1 cellular context compared by ENCODE assay signal in the genomic region with DNA sequence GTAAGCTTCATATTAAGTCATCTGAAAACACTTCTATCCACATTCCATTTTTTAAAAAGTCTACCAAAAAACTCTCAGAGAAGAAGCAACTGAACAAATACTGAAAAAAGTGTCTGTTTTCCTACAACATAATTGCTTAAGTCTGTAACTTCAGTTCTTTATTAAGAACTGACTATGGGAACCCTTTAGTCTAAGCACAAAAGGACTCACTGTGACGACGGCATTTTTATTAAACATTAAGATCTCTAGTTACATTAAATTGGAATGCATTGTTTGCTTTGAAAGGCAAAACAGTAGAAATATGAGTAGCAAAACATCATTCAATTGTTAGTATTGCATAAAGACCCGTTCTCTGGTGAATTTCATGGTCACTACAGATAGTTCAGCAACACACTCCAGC.
TF ChIP-seq lines count a peak whose summit lies in the region.

No MANE protein-coding gene starts in this region.

TF ChIP-seq in HCT116, 20 proteins besides CTCF, POLR2A, EP300 and RAD21:
- TF ChIP-seq JUND (IDR thresholded peaks at IDR 0.05) (no peak), MAX (IDR thresholded peaks at IDR 0.05) (no peak), ZNF274 (IDR thresholded peaks at IDR 0.05; ENCODE audit: low read depth, low read length) (no peak), CEBPB (IDR thresholded peaks at IDR 0.05; ENCODE audit: low read depth) (no peak), REST (IDR thresholded peaks at IDR 0.05; ENCODE audit: low read depth) (no peak), EZH2phosphoT487 (IDR thresholded peaks at IDR 0.05; ENCODE audit: borderline replicate concordance) (no peak), ZFX (IDR thresholded peaks at IDR 0.05) (no peak), ELF1 (IDR thresholded peaks at IDR 0.05; ENCODE audit: borderline replicate concordance, low read depth) (no peak), POLR2AphosphoS5 (IDR thresholded peaks at IDR 0.05; ENCODE audit: low read depth, low read length) (no peak), CBX3 (IDR thresholded peaks at IDR 0.05; ENCODE audit: low read depth) (no peak), ZBTB33 (IDR thresholded peaks at IDR 0.05; ENCODE audit: extremely low read depth, insufficient replicate concordance, low read length) (no peak), EGR1 (IDR thresholded peaks at IDR 0.05; ENCODE audit: low read depth) (no peak), SRF (IDR thresholded peaks at IDR 0.05; ENCODE audit: low read depth) (no peak), EZH2 (IDR thresholded peaks at IDR 0.05) (no peak), SP1 (IDR thresholded peaks at IDR 0.05; ENCODE audit: low read depth) (no peak), FOSL1 (IDR thresholded peaks at IDR 0.05; ENCODE audit: low read depth) (no peak), ATF3 (IDR thresholded peaks at IDR 0.05) (no peak), SIN3A (IDR thresholded peaks at IDR 0.05; ENCODE audit: low read depth) (no peak)
TF ChIP-seq in HCT116: peak in this region for 0.
